8 cellular contexts compared by ENCODE assay signal in the genomic region with DNA sequence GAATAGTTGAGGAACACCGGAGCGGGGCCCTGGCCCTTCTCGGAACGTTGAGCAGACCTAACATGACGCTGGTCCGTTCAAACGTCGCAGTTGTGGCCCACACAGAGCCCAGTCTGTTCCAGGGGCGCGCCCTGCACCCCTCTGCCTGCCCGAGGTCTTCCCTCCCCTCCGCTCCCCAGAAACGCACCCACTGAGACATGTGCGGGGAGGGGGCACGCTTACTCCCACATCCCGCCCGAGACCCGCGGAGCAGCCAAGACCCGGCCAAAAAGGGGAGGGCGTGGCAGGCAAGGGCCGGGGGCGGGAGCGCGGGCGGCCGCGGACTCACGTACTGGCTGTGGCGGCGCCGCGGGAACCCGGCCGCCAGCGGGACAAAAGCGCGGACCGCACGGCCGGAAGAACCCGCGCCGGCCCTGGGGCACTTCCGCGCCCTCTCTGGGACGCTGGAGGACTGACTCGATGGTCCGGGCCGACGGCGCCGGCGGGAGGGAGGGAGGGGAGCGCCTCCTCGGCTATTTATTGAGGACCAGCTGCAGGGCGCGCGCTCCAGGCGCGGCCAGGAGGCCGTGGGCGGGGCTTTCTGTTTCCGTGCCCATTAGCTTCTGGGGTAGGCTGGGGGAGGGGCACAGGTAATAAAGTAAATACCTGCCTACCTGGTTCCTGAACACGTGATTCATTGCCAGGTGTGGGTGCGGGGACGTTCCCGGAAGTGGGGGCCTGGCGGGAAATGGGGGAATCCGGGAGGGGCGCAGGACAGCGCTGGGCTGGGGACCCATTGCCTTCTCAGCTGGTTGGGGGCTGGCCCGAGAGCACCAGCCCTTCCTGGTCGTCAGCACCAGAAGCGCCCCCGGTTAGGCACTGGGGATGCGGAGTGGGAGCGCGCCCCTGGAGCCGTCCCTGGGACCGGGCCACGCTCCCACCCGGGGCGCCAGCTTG. TPM values are rescaled to one million over a fixed set of nuclear protein-coding genes. Genes with fewer than 3 reads are reported as not detected.
DNase-seq lines count a peak whose midpoint lies in the region; ATAC-seq and TF ChIP-seq lines count a peak whose summit lies in the region.

A gene (minus strand): TSS at position 390 of the 936 bp plus-strand sequence. CDS start 57 bp downstream, at position 333.

- peak; percentile 26 for DNase-seq in AG04449 (ENCODE audit: low read depth, low spot score)
- DNase-seq in NCI-H2196 (lab: John Stamatoyannopoulos, UW; ENCODE audit: unreplicated experiment), result peak; percentile 96
- peak; percentile 80 for DNase-seq in WERI-Rb-1
- peak; percentile 71 to 84 for DNase-seq in breast epithelium (ENCODE audit: low spot score in 2 of 2)
- peak; percentile 91 for DNase-seq in iPS-NIHi7 (ENCODE audit: extremely low spot score)
- DNase-seq in smooth muscle cell (lab: John Stamatoyannopoulos, UW; ENCODE audit: unreplicated experiment), result peak; percentile 68

- H3K4me2 ChIP-seq in smooth muscle cell, result peak within 1 kb of the TSS; percentile 88

- TF ChIP-seq POLR2A in breast epithelium (IDR thresholded peaks at IDR 0.05), result no peak

- no peak for TF ChIP-seq CTCF in AG04449 (IDR thresholded peaks at IDR 0.05; ENCODE audit: insufficient read depth, low read length, missing control alignments)
- TF ChIP-seq CTCF in WERI-Rb-1 (IDR thresholded peaks at IDR 0.05; ENCODE audit: low read depth, low read length), result no peak
- no peak for TF ChIP-seq CTCF in breast epithelium (IDR thresholded peaks at IDR 0.05)
- TF ChIP-seq CTCF in smooth muscle cell (IDR thresholded peaks at IDR 0.05; ENCODE audit: borderline replicate concordance, insufficient read depth, poor library complexity, severe bottlenecking), result no peak

- under 1% methylated on average over 60 of the region's 84 CpGs for WGBS in smooth muscle cell (ENCODE audit: low lambda C conversion rate)

- H3K27me3 ChIP-seq in WERI-Rb-1 (ENCODE audit: insufficient read depth, low read depth, severe bottlenecking) (no peaks in the 10 kb centered on the region), breast epithelium (no peaks in the 10 kb centered on the region), smooth muscle cell (ENCODE audit: low read depth) (no peaks in the 10 kb centered on the region)

- peak within 1 kb of the TSS; percentile 100 for H2AFZ ChIP-seq in smooth muscle cell (ENCODE audit: low read depth)

- peak within 1 kb of the TSS; percentile 89 for H3K27ac ChIP-seq in WERI-Rb-1
- H3K27ac ChIP-seq in breast epithelium, result peak within 1 kb of the TSS; percentile 92 to 95
- no peak within 1 kb of the TSS for H3K27ac ChIP-seq in smooth muscle cell (ENCODE audit: low read depth)

- POLR2A ChIA-PET in AG04449 (lab: Yijun Ruan, JAX), result interaction anchor here (0.9 kb wide), 1 partner anchor 51 kb away, joined by 3 read pairs; no protein-coding TSS in a partner anchor

- no peaks in the 10 kb centered on the region for H3K36me3 ChIP-seq in WERI-Rb-1
- H3K36me3 ChIP-seq in breast epithelium, result no peaks in the 10 kb centered on the region
- no peaks in the 10 kb centered on the region for H3K36me3 ChIP-seq in smooth muscle cell (ENCODE audit: low read depth)

- H3K4me3 ChIP-seq in AG04449 (ENCODE audit: low read depth, low read length) (peak within 1 kb of the TSS; percentile 98), WERI-Rb-1 (ENCODE audit: low read depth, low read length) (peak within 1 kb of the TSS; percentile 62), breast epithelium (peak within 1 kb of the TSS; percentile 85 to 100 (median 93)), smooth muscle cell (peak within 1 kb of the TSS; percentile 98)

- intact Hi-C loops in breast epithelium (cut with DNase I; ENCODE audit: low total_unique reads), result loop anchor here (2.0 to 10.0 kb wide), 2 partner anchors 50 to 76 kb away; no protein-coding TSS in a partner anchor

- H3K4me1 ChIP-seq in breast epithelium, result no peaks in the 10 kb centered on the region
- H3K4me1 ChIP-seq in smooth muscle cell (ENCODE audit: low read depth), result peaks cover 15% of the 10 kb centered on the region

- H3K9me3 ChIP-seq in WERI-Rb-1 (ENCODE audit: severe bottlenecking) (no peaks in the 10 kb centered on the region), breast epithelium (no peaks in the 10 kb centered on the region), smooth muscle cell (replicated peaks; ENCODE audit: low read depth) (no peaks in the 10 kb centered on the region)

- no peaks in the 10 kb centered on the region for H3F3A ChIP-seq in smooth muscle cell (ENCODE audit: low read depth)

- no peaks in the 10 kb centered on the region for H4K20me1 ChIP-seq in smooth muscle cell (ENCODE audit: low read depth)

- CTCF ChIA-PET in AG04449 (lab: Yijun Ruan, JAX), result interaction anchor here (1.2 to 1.9 kb wide), 2 partner anchors 11 to 30 kb away, joined by 4 to 5 read pairs; no protein-coding TSS in a partner anchor

- H3K79me2 ChIP-seq in smooth muscle cell (ENCODE audit: low read depth), result peaks cover 24% of the 10 kb centered on the region

- peak within 1 kb of the TSS; percentile 85 for H3K9ac ChIP-seq in smooth muscle cell (ENCODE audit: low read depth)

- peak; percentile 56 for ATAC-seq in GM18873 (IDR thresholded peaks at IDR 0.05; ENCODE audit: low FRiP score, unreplicated experiment)
- ATAC-seq in HG03135 (IDR thresholded peaks at IDR 0.05; ENCODE audit: unreplicated experiment), result peak; percentile 90

RNA-seq across cellular contexts. Expression of the gene that starts here (rescaled TPM):
- 10 to 100 TPM; 18.6 to 49.6 (median 35.4) TPM for total RNA-seq in breast epithelium
- 9.2 and 14.5 TPM in 2 replicates for total RNA-seq in smooth muscle cell
- 6.4 and 10.0 TPM in 2 replicates for polyA plus RNA-seq in smooth muscle cell

Comparison
In these comparisons a context has a peak if more than half of its experiments do, and no peak if none do; other contexts are left out.
1. DNase-seq: peak in every context shown above with its lines; median percentile 96 in NCI-H2196; 91 in iPS-NIHi7; 80 in WERI-Rb-1; 78 in breast epithelium; 68 in smooth muscle cell; 26 in AG04449.